Comparison of ENCODE assay signal across 1 cellular context in the genomic region with DNA sequence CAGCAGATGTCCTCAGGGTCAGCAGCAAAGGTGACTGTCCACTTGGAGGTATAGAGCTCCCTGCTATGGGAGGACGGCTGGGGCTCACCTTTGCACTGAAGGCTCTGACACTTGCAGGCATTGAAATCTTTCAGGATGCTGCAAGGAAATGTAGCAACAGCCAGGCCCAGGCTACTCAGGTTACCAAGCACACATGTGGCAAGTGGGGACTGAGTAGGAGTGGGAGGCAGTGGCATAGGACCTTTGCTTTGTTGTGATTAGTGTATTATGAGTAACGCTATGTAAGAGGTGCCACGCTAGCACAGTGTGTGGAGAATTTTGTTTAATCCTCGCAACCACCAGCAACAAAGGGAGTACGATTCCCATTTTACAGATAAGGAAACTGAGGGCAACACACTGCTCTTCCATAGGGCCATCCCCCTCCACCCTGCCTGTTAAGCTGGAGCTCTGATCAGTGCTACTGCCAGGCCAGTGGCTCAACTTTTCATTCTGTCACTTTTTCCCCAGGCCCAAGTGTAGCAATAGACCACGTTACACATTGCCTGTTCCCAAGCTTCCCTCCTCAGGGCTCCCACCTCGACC.
TF ChIP-seq lines count a peak whose summit lies in the region.

No MANE protein-coding gene starts in this region.

TF ChIP-seq in HepG2, 621 proteins besides CTCF, POLR2A, EP300 and RAD21:
- TF ChIP-seq ZNF629 (CRISPR knock-in tag; conservative IDR thresholded peaks at IDR 0.05) (peak; percentile 71), ZFP1 (CRISPR knock-in tag; IDR thresholded peaks at IDR 0.05) (no peak)
